In the genomic region with DNA sequence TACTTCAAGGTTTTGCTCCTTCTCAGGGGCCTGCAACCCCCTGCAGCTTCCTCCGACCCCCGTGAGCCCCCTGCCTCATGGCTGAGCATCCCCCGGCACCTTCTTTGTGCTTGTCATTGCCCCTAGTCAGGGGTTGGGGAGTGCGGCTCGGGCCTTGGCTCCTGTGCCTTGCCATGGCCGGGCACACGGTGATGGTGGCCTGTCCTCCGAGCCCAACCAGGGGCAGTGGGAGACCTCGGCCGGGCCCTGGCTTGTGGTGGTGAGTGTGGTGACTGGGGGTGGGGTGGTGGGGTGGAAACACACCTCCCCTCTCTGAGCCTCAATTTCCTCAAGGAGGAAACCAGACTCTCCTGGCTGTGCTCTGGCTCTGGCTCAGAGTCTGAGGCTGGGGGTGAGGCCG, we compare ENCODE assay signal across 3 cellular contexts.
TF ChIP-seq lines count a peak whose summit lies in the region.

No MANE protein-coding gene starts in this region.

TF ChIP-seq in SK-N-SH, 30 proteins besides CTCF, POLR2A, EP300 and RAD21:
- TF ChIP-seq CHD2 (IDR thresholded peaks at IDR 0.05; ENCODE audit: low read length, partially characterized antibody) (no peak), TEAD4 (IDR thresholded peaks at IDR 0.05; ENCODE audit: borderline replicate concordance, insufficient read depth) (no peak), RXRA (IDR thresholded peaks at IDR 0.05; ENCODE audit: borderline replicate concordance, low read depth) (no peak), GABPA (IDR thresholded peaks at IDR 0.05; ENCODE audit: low read depth) (no peak), YY1 (IDR thresholded peaks at IDR 0.05; ENCODE audit: low read depth) (no peak)
- TF ChIP-seq, protein P1, sequence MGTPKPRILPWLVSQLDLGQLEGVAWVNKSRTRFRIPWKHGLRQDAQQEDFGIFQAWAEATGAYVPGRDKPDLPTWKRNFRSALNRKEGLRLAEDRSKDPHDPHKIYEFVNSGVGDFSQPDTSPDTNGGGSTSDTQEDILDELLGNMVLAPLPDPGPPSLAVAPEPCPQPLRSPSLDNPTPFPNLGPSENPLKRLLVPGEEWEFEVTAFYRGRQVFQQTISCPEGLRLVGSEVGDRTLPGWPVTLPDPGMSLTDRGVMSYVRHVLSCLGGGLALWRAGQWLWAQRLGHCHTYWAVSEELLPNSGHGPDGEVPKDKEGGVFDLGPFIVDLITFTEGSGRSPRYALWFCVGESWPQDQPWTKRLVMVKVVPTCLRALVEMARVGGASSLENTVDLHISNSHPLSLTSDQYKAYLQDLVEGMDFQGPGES (IDR thresholded peaks at IDR 0.05; ENCODE audit: low read depth, low read length): no peak

TF ChIP-seq in SK-N-SH treated with all-trans-retinoic acid at 6 μM for 48 hours, 23 proteins besides CTCF, POLR2A, EP300 and RAD21:
- TF ChIP-seq, protein P2, sequence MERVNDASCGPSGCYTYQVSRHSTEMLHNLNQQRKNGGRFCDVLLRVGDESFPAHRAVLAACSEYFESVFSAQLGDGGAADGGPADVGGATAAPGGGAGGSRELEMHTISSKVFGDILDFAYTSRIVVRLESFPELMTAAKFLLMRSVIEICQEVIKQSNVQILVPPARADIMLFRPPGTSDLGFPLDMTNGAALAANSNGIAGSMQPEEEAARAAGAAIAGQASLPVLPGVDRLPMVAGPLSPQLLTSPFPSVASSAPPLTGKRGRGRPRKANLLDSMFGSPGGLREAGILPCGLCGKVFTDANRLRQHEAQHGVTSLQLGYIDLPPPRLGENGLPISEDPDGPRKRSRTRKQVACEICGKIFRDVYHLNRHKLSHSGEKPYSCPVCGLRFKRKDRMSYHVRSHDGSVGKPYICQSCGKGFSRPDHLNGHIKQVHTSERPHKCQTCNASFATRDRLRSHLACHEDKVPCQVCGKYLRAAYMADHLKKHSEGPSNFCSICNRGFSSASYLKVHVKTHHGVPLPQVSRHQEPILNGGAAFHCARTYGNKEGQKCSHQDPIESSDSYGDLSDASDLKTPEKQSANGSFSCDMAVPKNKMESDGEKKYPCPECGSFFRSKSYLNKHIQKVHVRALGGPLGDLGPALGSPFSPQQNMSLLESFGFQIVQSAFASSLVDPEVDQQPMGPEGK (CRISPR knock-in tag; IDR thresholded peaks at IDR 0.05; ENCODE audit: borderline replicate concordance): no peak
- no peak for TF ChIP-seq ZNF8 (CRISPR knock-in tag; IDR thresholded peaks at IDR 0.05)
- TF ChIP-seq ZC3H10 (CRISPR knock-in tag; IDR thresholded peaks at IDR 0.05): no peak
TF ChIP-seq in SK-N-SH treated with all-trans-retinoic acid at 6 μM for 48 hours: peak in this region for 0.

TF ChIP-seq in H1, 55 proteins besides CTCF, POLR2A, EP300 and RAD21:
- no peak for TF ChIP-seq PHF8 (conservative IDR thresholded peaks at IDR 0.05; ENCODE audit: low read depth, low read length)
- TF ChIP-seq FOSL1 (IDR thresholded peaks at IDR 0.05; ENCODE audit: insufficient read depth, low read depth, low read length): no peak
- TF ChIP-seq EGR1 (IDR thresholded peaks at IDR 0.05; ENCODE audit: borderline replicate concordance, low read depth, low read length): no peak
- TF ChIP-seq TBP (IDR thresholded peaks at IDR 0.05; ENCODE audit: low read depth, low read length): no peak
- no peak for TF ChIP-seq SIRT6 (IDR thresholded peaks at IDR 0.05; ENCODE audit: low read length)
- no peak for TF ChIP-seq CTBP2 (IDR thresholded peaks at IDR 0.05; ENCODE audit: borderline replicate concordance, insufficient read depth, insufficient read length, low read length)
- TF ChIP-seq CHD2 (IDR thresholded peaks at IDR 0.05; ENCODE audit: low read length): no peak
- TF ChIP-seq TAF7 (optimal IDR thresholded peaks at IDR 0.05; ENCODE audit: borderline replicate concordance, low read depth, low read length): no peak
- TF ChIP-seq TAF1 (IDR thresholded peaks at IDR 0.05; ENCODE audit: low read depth, low read length): no peak
- TF ChIP-seq, protein P3, sequence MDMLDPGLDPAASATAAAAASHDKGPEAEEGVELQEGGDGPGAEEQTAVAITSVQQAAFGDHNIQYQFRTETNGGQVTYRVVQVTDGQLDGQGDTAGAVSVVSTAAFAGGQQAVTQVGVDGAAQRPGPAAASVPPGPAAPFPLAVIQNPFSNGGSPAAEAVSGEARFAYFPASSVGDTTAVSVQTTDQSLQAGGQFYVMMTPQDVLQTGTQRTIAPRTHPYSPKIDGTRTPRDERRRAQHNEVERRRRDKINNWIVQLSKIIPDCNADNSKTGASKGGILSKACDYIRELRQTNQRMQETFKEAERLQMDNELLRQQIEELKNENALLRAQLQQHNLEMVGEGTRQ (IDR thresholded peaks at IDR 0.05; ENCODE audit: low read length): no peak
- TF ChIP-seq BRCA1 (IDR thresholded peaks at IDR 0.05; ENCODE audit: low read depth, low read length): no peak
- TF ChIP-seq RBBP5 (IDR thresholded peaks at IDR 0.05; ENCODE audit: borderline replicate concordance, low read depth, low read length): no peak
- no peak for TF ChIP-seq KDM4A (IDR thresholded peaks at IDR 0.05; ENCODE audit: low read depth, low read length, severe bottlenecking)
- TF ChIP-seq CHD1 (IDR thresholded peaks at IDR 0.05; ENCODE audit: low read depth, low read length): no peak
- TF ChIP-seq CREB1 (IDR thresholded peaks at IDR 0.05): no peak
